8 cellular contexts compared by ENCODE assay signal in the genomic region with DNA sequence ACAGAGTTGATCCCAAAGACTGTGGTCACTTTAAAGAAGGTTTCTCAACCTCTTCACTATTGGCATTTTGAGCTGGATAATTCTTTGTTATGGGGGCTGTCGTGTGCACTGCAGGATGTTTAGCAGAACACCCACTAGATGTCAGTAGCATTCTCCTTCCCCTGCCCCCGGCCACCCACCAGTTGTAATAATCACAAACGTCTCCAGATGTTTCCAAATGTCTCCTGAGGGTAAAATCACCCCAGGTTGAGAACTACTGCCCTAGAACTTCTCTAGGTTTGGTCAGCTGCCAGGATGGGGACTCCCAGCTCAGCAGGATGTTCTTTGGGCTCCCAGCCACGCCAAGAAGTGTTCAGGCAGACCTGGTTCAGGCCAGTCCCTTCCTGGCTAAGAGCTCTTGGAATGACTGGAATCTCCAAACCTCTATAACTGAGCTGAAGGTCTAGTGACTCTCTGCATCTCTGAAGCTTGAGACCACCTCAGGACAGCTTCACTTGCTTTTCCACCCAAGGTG. TPM values are rescaled to one million over a fixed set of nuclear protein-coding genes. Genes with fewer than 3 reads are reported as not detected.
DNase-seq lines count a peak whose midpoint lies in the region; ATAC-seq, FAIRE-seq and TF ChIP-seq lines count a peak whose summit lies in the region.

No MANE protein-coding gene starts in this region.

- H3K4me1 ChIP-seq in GM12878 (ENCODE audit: control insufficient read depth, insufficient read depth, low read length): no peaks in the 10 kb centered on the region
- peaks cover 0 to 19% (median 0%) of the 10 kb centered on the region in 4 donors for H3K4me1 ChIP-seq in tibial nerve

- no peaks in the 10 kb centered on the region for H3K79me2 ChIP-seq in GM12878 (ENCODE audit: control insufficient read depth, insufficient read depth, low read length)

- no peak overlapping the region for H3K27ac ChIP-seq in GM12878 (ENCODE audit: control insufficient read depth, insufficient read depth)
- peak overlapping the region in 1 of 4 donors; percentile 16 for H3K27ac ChIP-seq in tibial nerve

- ATAC-seq in Right ventricle myocardium inferior (peak; percentile 45), GM12878 (peak; percentile 94), left colon (peak; percentile 40), GM18517 (IDR thresholded peaks at IDR 0.05; ENCODE audit: unreplicated experiment) (no peak), HG02623 (IDR thresholded peaks at IDR 0.05; ENCODE audit: unreplicated experiment) (no peak)

- H3K9me3 ChIP-seq in GM12878 (replicated peaks; ENCODE audit: control insufficient read depth, insufficient read depth, low read length): no peaks in the 10 kb centered on the region
- H3K9me3 ChIP-seq in tibial nerve: no peaks in the 10 kb centered on the region

- no peak overlapping the region for H3K4me3 ChIP-seq in GM12878
- H3K4me3 ChIP-seq in tibial nerve: no peak overlapping the region

- peak; percentile 65 to 75 (median 67) for TF ChIP-seq CTCF in GM12878 (IDR thresholded peaks at IDR 0.05 in 2 of 3, conservative IDR thresholded peaks at IDR 0.05 in 1 of 3; ENCODE audit: control insufficient read depth in 2 of 3, extremely low read depth in 1 of 3, insufficient read depth in 1 of 3, low read depth in 3 of 3, low read length in 3 of 3)
- TF ChIP-seq CTCF in tibial nerve (IDR thresholded peaks at IDR 0.05): peak in 4 of 5 experiments; percentile 32 to 39 (median 36)

- RAD21 ChIA-PET in GM12878 (lab: Charles Lee; ENCODE audit: unreplicated experiment): interaction anchor here (0.7 to 7.5 kb wide), 19 partner anchors 9 to 424 kb away, joined by 3 to 166 read pairs (median 5); a partner anchor contains a TSS

- intact Hi-C loops in Right ventricle myocardium inferior (cut with DNase I) (loop anchor here (2.0 kb wide), 1 partner anchor 64 kb away; no protein-coding TSS in a partner anchor), cardiac septum (cut with DNase I) (no loop called here), GM12878 (cut with micrococcal nuclease; ENCODE audit: unreplicated experiment) (loop anchor here (1.0 kb wide), 2 partner anchors 59 to 63 kb away; no protein-coding TSS in a partner anchor), left colon (cut with DNase I, micrococcal nuclease) (no loop called here)

- FAIRE-seq in GM12878 (lab: Jason Lieb, UNC): no peak

- BruUV-seq in GM12878 (replicated peaks; lab: Mats Ljungman, UMichigan): no TSS peak

- SMC1A ChIA-PET in GM12878 (lab: Charles Lee; ENCODE audit: uncharacterized antibody, unreplicated experiment): interaction anchor here (0.6 to 6.9 kb wide), 23 partner anchors 9 to 173 kb away, joined by 3 to 77 read pairs (median 5); a partner anchor contains a TSS

- in situ Hi-C loops in GM12878 (cut with MboI): loop anchor here (5.0 kb wide), 1 partner anchor 57 kb away; no protein-coding TSS in a partner anchor

- no peak overlapping the region for H3K9ac ChIP-seq in GM12878 (ENCODE audit: control insufficient read depth, insufficient read depth, low read length)

- no peak overlapping the region for H3K4me2 ChIP-seq in GM12878 (ENCODE audit: control insufficient read depth, insufficient read depth)

- peak overlapping the region; percentile 47 for H2AFZ ChIP-seq in GM12878 (ENCODE audit: control insufficient read depth, low read depth, low read length)

- TF ChIP-seq POLR2A in GM12878 (IDR thresholded peaks at IDR 0.05; ENCODE audit: low read depth, low read length) (no peak), tibial nerve (IDR thresholded peaks at IDR 0.05) (no peak)

- POLR2A ChIA-PET in GM12878 (lab: Charles Lee): interaction anchor here (0.6 to 3.2 kb wide), 17 partner anchors 8 to 613 kb away, joined by 3 to 29 read pairs (median 4); no protein-coding TSS in a partner anchor

- DNase-seq in Right ventricle myocardium inferior (ENCODE audit: missing footprints) (no peak), cardiac septum (ENCODE audit: low spot score) (no peak), NCI-H82 treated with DMSO at 0.1 percent for 48 hours (lab: John Stamatoyannopoulos, UW; ENCODE audit: unreplicated experiment) (peak; percentile 24), GM12878 (ENCODE audit: low read depth, low spot score) (no peak), left colon (no peak), tibial nerve (ENCODE audit: low spot score in 2 of 2) (peak in 1 of 2 donors; percentile 44)

- WGBS in GM12878 (ENCODE audit: insufficient coverage, insufficient replicate concordance, low lambda C conversion rate, missing lambda C conversion rate): 0% methylated on average over 4 of the region's 4 CpGs
- WGBS in tibial nerve, 2 donors: 0 to 7% methylated on average over 4 of the region's 4 CpGs

- no peaks in the 10 kb centered on the region for H3K27me3 ChIP-seq in GM12878 (replicated peaks in 1 of 2; ENCODE audit: control insufficient read depth in 2 of 2, insufficient read depth in 2 of 2, low read length in 1 of 2)
- no peaks in the 10 kb centered on the region for H3K27me3 ChIP-seq in tibial nerve

- TF ChIP-seq RAD21 in GM12878 (IDR thresholded peaks at IDR 0.05; ENCODE audit: insufficient read depth, low read depth, low read length): peak; percentile 64

- H3K36me3 ChIP-seq in GM12878 (ENCODE audit: control insufficient read depth in 2 of 2, insufficient read depth in 2 of 2, low read length in 1 of 2) (no peaks in the 10 kb centered on the region), tibial nerve (peaks cover 0 to 38% (median 0%) of the 10 kb centered on the region in 3 donors)

- CTCF ChIA-PET in GM12878 (lab: Yijun Ruan, JAX): interaction anchor here (0.6 to 25.0 kb wide), 38 partner anchors 9 to 792 kb away, joined by 3 to 853 read pairs (median 8); a partner anchor contains a TSS

- TF ChIP-seq EP300 in GM12878 (IDR thresholded peaks at IDR 0.05; ENCODE audit: borderline replicate concordance in 1 of 2, control insufficient read depth in 1 of 2, low read depth in 2 of 2, low read length in 2 of 2) (no peak), tibial nerve (IDR thresholded peaks at IDR 0.05) (no peak)

- no peaks in the 10 kb centered on the region for H4K20me1 ChIP-seq in GM12878 (ENCODE audit: control insufficient read depth, insufficient read depth)

RNA-seq across cellular contexts. Expression of a gene that starts 12.5 kb away (rescaled TPM):
- total RNA-seq in Right ventricle myocardium inferior: 13.1 TPM
- 14.0 TPM for total RNA-seq in cardiac septum
- total RNA-seq in GM12878 (2013; cell fraction: nucleolus; rRNA removed): 4.7 and 5.9 TPM in 2 replicates
- total RNA-seq in GM12878 (2014; rRNA removed): 0.49 and 0.51 TPM in 2 replicates
- 0.18 and 0.36 TPM in 2 replicates for total RNA-seq in GM12878 (2014; rRNA removed; fragmentation: Illumina TruSeq; extraction: Trizol)
- total RNA-seq in GM12878 (2021): 0.43 and 0.90 TPM in 2 replicates
- polyA plus RNA-seq in GM12878 (2011; ENCODE audit: low read depth): 0.58 TPM
- 18.1 and 23.6 TPM in 2 replicates for polyA plus RNA-seq in GM12878 (2011; rRNA removed)
- 13.6 and 22.2 TPM in 2 replicates for polyA plus RNA-seq in GM12878 (2011; cell fraction: cytosol; rRNA removed)
- 9.8 and 20.8 TPM in 2 replicates for polyA plus RNA-seq in GM12878 (2011; cell fraction: nucleus; rRNA removed)
- polyA plus RNA-seq in GM12878 (2012): 0.80 and 0.89 TPM in 2 replicates
- polyA plus RNA-seq in GM12878 (2014; fragmentation: Illumina TruSeq; extraction: Trizol): 0.16 and 0.87 TPM in 2 replicates
- under 1 TPM; 0.03 to 0.04 TPM for polyA plus RNA-seq in GM12878 (2014; fragmentation: Nextera tagmentation; extraction: Ambion mirVana)
- 0.32 and 0.90 TPM in 2 replicates for polyA plus RNA-seq in GM12878 (2014; rRNA removed)
- polyA plus RNA-seq in GM12878 (2016; fragmentation: Nextera tagmentation; extraction: Ambion mirVana): under 1 TPM in 1 of 2 experiments, not detected in 1; 0.15 TPM
- polyA minus RNA-seq in GM12878 (2011; rRNA and poly(A)+ RNA removed): 22.8 and 45.9 TPM in 2 replicates
- polyA minus RNA-seq in GM12878 (2011; cell fraction: cytosol; rRNA and poly(A)+ RNA removed): 6.5 and 7.0 TPM in 2 replicates
- polyA minus RNA-seq in GM12878 (2011; cell fraction: nucleus; rRNA and poly(A)+ RNA removed): 6.2 and 8.2 TPM in 2 replicates
- total RNA-seq in left colon: 1 to 10 TPM; 1.4 to 4.1 TPM
- total RNA-seq in tibial nerve: 10 to 100 TPM; 22.8 to 33.5 (median 28.4) TPM

RNA-seq across cellular contexts. Expression of a gene that starts 15.1 kb away (rescaled TPM):
- total RNA-seq in Right ventricle myocardium inferior: 5.6 TPM
- total RNA-seq in cardiac septum: 3.7 TPM
- total RNA-seq in GM12878 (2013; cell fraction: nucleolus; rRNA removed): 7.3 and 7.7 TPM in 2 replicates
- 11.5 and 12.2 TPM in 2 replicates for total RNA-seq in GM12878 (2014; rRNA removed)
- 9.8 and 10.0 TPM in 2 replicates for total RNA-seq in GM12878 (2014; rRNA removed; fragmentation: Illumina TruSeq; extraction: Trizol)
- 8.5 and 11.1 TPM in 2 replicates for total RNA-seq in GM12878 (2021)
- 2.8 TPM for polyA plus RNA-seq in GM12878 (2011; ENCODE audit: low read depth)
- 11.7 and 13.7 TPM in 2 replicates for polyA plus RNA-seq in GM12878 (2011; rRNA removed)
- polyA plus RNA-seq in GM12878 (2011; cell fraction: cytosol; rRNA removed): 17.2 and 18.7 TPM in 2 replicates
- 18.2 and 20.7 TPM in 2 replicates for polyA plus RNA-seq in GM12878 (2011; cell fraction: nucleus; rRNA removed)
- 4.7 and 7.5 TPM in 2 replicates for polyA plus RNA-seq in GM12878 (2012)
- 10.4 and 13.9 TPM in 2 replicates for polyA plus RNA-seq in GM12878 (2014; fragmentation: Illumina TruSeq; extraction: Trizol)
- polyA plus RNA-seq in GM12878 (2014; fragmentation: Nextera tagmentation; extraction: Ambion mirVana): 1 to 10 TPM; 1.8 to 2.1 TPM
- 10.5 and 12.9 TPM in 2 replicates for polyA plus RNA-seq in GM12878 (2014; rRNA removed)
- polyA plus RNA-seq in GM12878 (2016; fragmentation: Nextera tagmentation; extraction: Ambion mirVana): 1 to 10 TPM; 7.1 to 7.9 TPM
- 28.1 and 36.9 TPM in 2 replicates for polyA minus RNA-seq in GM12878 (2011; rRNA and poly(A)+ RNA removed)
- 3.1 and 6.5 TPM in 2 replicates for polyA minus RNA-seq in GM12878 (2011; cell fraction: cytosol; rRNA and poly(A)+ RNA removed)
- 2.4 and 4.1 TPM in 2 replicates for polyA minus RNA-seq in GM12878 (2011; cell fraction: nucleus; rRNA and poly(A)+ RNA removed)
- total RNA-seq in left colon: 10 to 100 TPM; 11.9 to 13.2 TPM
- total RNA-seq in tibial nerve: 10 to 100 TPM in 1 of 4 donors, 1 to 10 TPM in 3; 8.4 to 18.6 (median 9.5) TPM

RNA-seq across cellular contexts. Expression of a gene that starts 37.9 kb away (rescaled TPM):
- total RNA-seq in Right ventricle myocardium inferior (19.5 TPM), cardiac septum (16.5 TPM), GM12878 (2014; rRNA removed) (71.8 and 84.5 TPM in 2 replicates), GM12878 (2014; rRNA removed; fragmentation: Illumina TruSeq; extraction: Trizol) (57.1 and 59.5 TPM in 2 replicates), GM12878 (2021) (58.8 and 60.4 TPM in 2 replicates), left colon (10 to 100 TPM; 33.5 to 33.6 TPM), tibial nerve (100 to 1,000 TPM in 1 of 4 donors, 10 to 100 TPM in 3; 52.1 to 104 (median 74.3) TPM)
- 46.0 and 58.5 TPM in 2 replicates for total RNA-seq in GM12878 (2013; cell fraction: nucleolus; rRNA removed)
- polyA plus RNA-seq in GM12878 (2011; ENCODE audit: low read depth): 32.7 TPM
- polyA plus RNA-seq in GM12878 (2011; rRNA removed) (77.0 and 98.3 TPM in 2 replicates), GM12878 (2014; fragmentation: Illumina TruSeq; extraction: Trizol) (51.8 and 73.5 TPM in 2 replicates), GM12878 (2014; fragmentation: Nextera tagmentation; extraction: Ambion mirVana) (10 to 100 TPM; 14.9 to 33.0 TPM), GM12878 (2014; rRNA removed) (64.7 and 73.5 TPM in 2 replicates), GM12878 (2016; fragmentation: Nextera tagmentation; extraction: Ambion mirVana) (10 to 100 TPM; 49.4 to 58.2 TPM)
- 60.2 and 60.8 TPM in 2 replicates for polyA plus RNA-seq in GM12878 (2011; cell fraction: cytosol; rRNA removed)
- 62.2 and 82.8 TPM in 2 replicates for polyA plus RNA-seq in GM12878 (2011; cell fraction: nucleus; rRNA removed)
- 41.9 and 54.9 TPM in 2 replicates for polyA plus RNA-seq in GM12878 (2012)
- 60.3 and 76.5 TPM in 2 replicates for polyA minus RNA-seq in GM12878 (2011; rRNA and poly(A)+ RNA removed)
- polyA minus RNA-seq in GM12878 (2011; cell fraction: cytosol; rRNA and poly(A)+ RNA removed): 11.2 and 23.1 TPM in 2 replicates
- 26.0 and 33.6 TPM in 2 replicates for polyA minus RNA-seq in GM12878 (2011; cell fraction: nucleus; rRNA and poly(A)+ RNA removed)

RNA-seq across cellular contexts. Expression of a gene that starts 39.9 kb away (rescaled TPM):
- total RNA-seq in Right ventricle myocardium inferior (134 TPM), cardiac septum (120 TPM), GM12878 (2014; rRNA removed) (120 and 142 TPM in 2 replicates), GM12878 (2014; rRNA removed; fragmentation: Illumina TruSeq; extraction: Trizol) (90.6 and 98.9 TPM in 2 replicates), GM12878 (2021) (94.5 and 97.1 TPM in 2 replicates), left colon (10 to 100 TPM; 77.9 to 80.6 TPM), tibial nerve (100 to 1,000 TPM in 3 of 4 donors, 10 to 100 TPM in 1; 90.2 to 154 (median 113) TPM)
- 19.2 and 22.2 TPM in 2 replicates for total RNA-seq in GM12878 (2013; cell fraction: nucleolus; rRNA removed)
- 48.1 TPM for polyA plus RNA-seq in GM12878 (2011; ENCODE audit: low read depth)
- polyA plus RNA-seq in GM12878 (2011; rRNA removed) (107 and 146 TPM in 2 replicates), GM12878 (2014; fragmentation: Illumina TruSeq; extraction: Trizol) (77.7 and 84.5 TPM in 2 replicates), GM12878 (2014; fragmentation: Nextera tagmentation; extraction: Ambion mirVana) (100 to 1,000 TPM; 686 to 802 TPM), GM12878 (2014; rRNA removed) (113 and 125 TPM in 2 replicates), GM12878 (2016; fragmentation: Nextera tagmentation; extraction: Ambion mirVana) (100 to 1,000 TPM; 180 to 205 TPM)
- polyA plus RNA-seq in GM12878 (2011; cell fraction: cytosol; rRNA removed): 192 and 210 TPM in 2 replicates
- 69.1 and 69.9 TPM in 2 replicates for polyA plus RNA-seq in GM12878 (2011; cell fraction: nucleus; rRNA removed)
- polyA plus RNA-seq in GM12878 (2012): 63.4 and 74.5 TPM in 2 replicates
- 108 and 155 TPM in 2 replicates for polyA minus RNA-seq in GM12878 (2011; rRNA and poly(A)+ RNA removed)
- 31.9 and 46.2 TPM in 2 replicates for polyA minus RNA-seq in GM12878 (2011; cell fraction: cytosol; rRNA and poly(A)+ RNA removed)
- polyA minus RNA-seq in GM12878 (2011; cell fraction: nucleus; rRNA and poly(A)+ RNA removed): 30.2 and 41.7 TPM in 2 replicates

RNA-seq across cellular contexts. Expression of a gene that starts 47.2 kb away (rescaled TPM):
- total RNA-seq in Right ventricle myocardium inferior (not detected), cardiac septum (not detected), GM12878 (2014; rRNA removed) (not detected in 2 replicates), GM12878 (2014; rRNA removed; fragmentation: Illumina TruSeq; extraction: Trizol) (not detected in 2 replicates), GM12878 (2021) (not detected in 2 replicates), left colon (not detected), tibial nerve (not detected)
- not detected in 2 replicates for total RNA-seq in GM12878 (2013; cell fraction: nucleolus; rRNA removed)
- not detected for polyA plus RNA-seq in GM12878 (2011; ENCODE audit: low read depth)
- polyA plus RNA-seq in GM12878 (2011; rRNA removed) (not detected in 2 replicates), GM12878 (2014; fragmentation: Illumina TruSeq; extraction: Trizol) (not detected in 2 replicates), GM12878 (2014; fragmentation: Nextera tagmentation; extraction: Ambion mirVana) (not detected), GM12878 (2014; rRNA removed) (not detected in 2 replicates), GM12878 (2016; fragmentation: Nextera tagmentation; extraction: Ambion mirVana) (not detected)
- polyA plus RNA-seq in GM12878 (2011; cell fraction: cytosol; rRNA removed): 0.01 TPM in 1 of 2 replicates, not detected in the other
- polyA plus RNA-seq in GM12878 (2011; cell fraction: nucleus; rRNA removed): not detected in 2 replicates
- polyA plus RNA-seq in GM12878 (2012): not detected in 2 replicates
- polyA minus RNA-seq in GM12878 (2011; rRNA and poly(A)+ RNA removed): not detected in 2 replicates
- polyA minus RNA-seq in GM12878 (2011; cell fraction: cytosol; rRNA and poly(A)+ RNA removed): not detected in 2 replicates
- polyA minus RNA-seq in GM12878 (2011; cell fraction: nucleus; rRNA and poly(A)+ RNA removed): not detected in 2 replicates

Comparison
In these comparisons a context has a peak if more than half of its experiments do, and no peak if none do; other contexts are left out.
1. intact Hi-C loops: an anchor here in Right ventricle myocardium inferior (2.0 kb wide) and GM12878 (1.0 kb wide); none called in cardiac septum and left colon.
2. ATAC-seq: peak in Right ventricle myocardium inferior (single experiment), GM12878 (single experiment) and left colon (single experiment); none in GM18517 (single experiment) and HG02623 (single experiment).